Comparison of ENCODE assay signal across 8 cellular contexts in genomic region chr2:177758591-177759371, GRCh38.
DNase-seq lines count a peak whose midpoint lies in the region; ATAC-seq, FAIRE-seq and TF ChIP-seq lines count a peak whose summit lies in the region.

No MANE protein-coding gene starts in this region.

- no peak overlapping the region for H3K27ac ChIP-seq in left ventricle myocardium inferior (replicated peaks)

- in situ Hi-C loops in KBM-7 (cut with MboI; ENCODE audit: low pct_unique_long_range_greater_than_20kb, low sequenced_read_pairs), result no loop called here

- ATAC-seq in stimulated activated naive B cell treated with anti-CD40 and anti-IgM and Interleukin-4, amounts not matched to agents 10 μg/mL and 1 μg/mL and 100 μg/mL, for 72 hours (replicated peaks), result no peak
- ATAC-seq in HG02642 (IDR thresholded peaks at IDR 0.05; ENCODE audit: poor library complexity, unreplicated experiment), result no peak

- POLR2A ChIA-PET in Caco-2 (lab: Charles Lee), result no interaction called here

- H3K36me3 Mint-ChIP-seq in Caco-2 (ENCODE audit: insufficient read depth, unreplicated experiment), result no peaks in the 10 kb centered on the region
- H3K36me3 Mint-ChIP-seq in stimulated activated naive B cell treated with anti-CD40 and anti-IgM and Interleukin-4, amounts not matched to agents 10 μg/mL and 1 μg/mL and 100 μg/mL, for 72 hours, result no peaks in the 10 kb centered on the region

- TF ChIP-seq CTCF in Caco-2 (IDR thresholded peaks at IDR 0.05; ENCODE audit: insufficient read depth in 1 of 2, low read depth in 1 of 2, low read length in 1 of 2, severe bottlenecking in 1 of 2, unreplicated experiment in 1 of 2), result peak; percentile 54 to 65
- TF ChIP-seq CTCF in left ventricle myocardium inferior (IDR thresholded peaks at IDR 0.05; ENCODE audit: borderline replicate concordance), result peak; percentile 65

- H3K27me3 ChIP-seq in Caco-2 (replicated peaks; ENCODE audit: control insufficient read depth, insufficient read depth, low read length), result no peaks in the 10 kb centered on the region; the same call in 1 of the 2 replicates
- no peaks in the 10 kb centered on the region for H3K27me3 ChIP-seq in left ventricle myocardium inferior (ENCODE audit: low read depth)

- H3K36me3 ChIP-seq in Caco-2 (ENCODE audit: control insufficient read depth, insufficient read depth, low read length) (no peaks in the 10 kb centered on the region), left ventricle myocardium inferior (no peaks in the 10 kb centered on the region)

- no TSS peak for BruUV-seq in Caco-2 (replicated peaks; lab: Mats Ljungman, UMichigan)

- H3K27me3 Mint-ChIP-seq in Caco-2 (ENCODE audit: insufficient read depth, unreplicated experiment), result peaks cover 12% of the 10 kb centered on the region
- peaks cover 12 to 13% of the 10 kb centered on the region in 2 donors for H3K27me3 Mint-ChIP-seq in stimulated activated naive B cell treated with anti-CD40 and anti-IgM and Interleukin-4, amounts not matched to agents 10 μg/mL and 1 μg/mL and 100 μg/mL, for 72 hours

- peak in 1 of 2 experiments; percentile 60 for DNase-seq in Caco-2
- DNase-seq in KBM-7, result peak; percentile 28
- no peak for DNase-seq in left ventricle myocardium inferior
- DNase-seq in skeletal muscle cell (ENCODE audit: low read depth), result peak; percentile 26
- no peak for DNase-seq in stimulated activated naive B cell treated with anti-CD40 and anti-IgM and Interleukin-4, amounts not matched to agents 10 μg/mL and 1 μg/mL and 100 μg/mL, for 72 hours
- DNase-seq in NK-92 treated with Interleukin-12 subunit alpha and Interleukin-12 subunit beta, amount 100 ng/mL, for 24 hours (lab: John Stamatoyannopoulos, UW), result no peak

- H3K4me3 Mint-ChIP-seq in Caco-2 (ENCODE audit: unreplicated experiment), result no peak overlapping the region
- no peak overlapping the region for H3K4me3 Mint-ChIP-seq in stimulated activated naive B cell treated with anti-CD40 and anti-IgM and Interleukin-4, amounts not matched to agents 10 μg/mL and 1 μg/mL and 100 μg/mL, for 72 hours

- H3K4me1 Mint-ChIP-seq in Caco-2 (ENCODE audit: low read depth, unreplicated experiment), result peaks cover 9% of the 10 kb centered on the region
- peaks cover 8 to 16% of the 10 kb centered on the region in 2 donors for H3K4me1 Mint-ChIP-seq in stimulated activated naive B cell treated with anti-CD40 and anti-IgM and Interleukin-4, amounts not matched to agents 10 μg/mL and 1 μg/mL and 100 μg/mL, for 72 hours

- H3K27ac Mint-ChIP-seq in Caco-2 (ENCODE audit: unreplicated experiment), result no peak overlapping the region
- H3K27ac Mint-ChIP-seq in stimulated activated naive B cell treated with anti-CD40 and anti-IgM and Interleukin-4, amounts not matched to agents 10 μg/mL and 1 μg/mL and 100 μg/mL, for 72 hours, result no peak overlapping the region

- intact Hi-C loops in Caco-2 (cut with micrococcal nuclease; ENCODE audit: unreplicated experiment), result loop anchor here (1.0 to 5.0 kb wide), 6 partner anchors 34 to 611 kb away; no protein-coding TSS in a partner anchor
- intact Hi-C loops in left ventricle myocardium inferior (cut with micrococcal nuclease), result loop anchor here (10.0 kb wide), 1 partner anchor 594 kb away; no protein-coding TSS in a partner anchor

- H3K9me3 ChIP-seq in Caco-2, result no peaks in the 10 kb centered on the region
- no peaks in the 10 kb centered on the region for H3K9me3 ChIP-seq in left ventricle myocardium inferior (replicated peaks)

- FAIRE-seq in TTC549 (lab: Jason Lieb, UNC), result peak; percentile 98

- peaks cover 12% of the 10 kb centered on the region for H3K4me1 ChIP-seq in Caco-2
- peaks cover 27% of the 10 kb centered on the region for H3K4me1 ChIP-seq in left ventricle myocardium inferior

- no peak overlapping the region for H3K4me3 ChIP-seq in Caco-2 (ENCODE audit: low read depth, low read length)
- H3K4me3 ChIP-seq in left ventricle myocardium inferior, result no peak overlapping the region
- no peak overlapping the region for H3K4me3 ChIP-seq in skeletal muscle cell (ENCODE audit: low read depth, low read length)

- CTCF ChIA-PET in Caco-2 (lab: Charles Lee), result interaction anchor here (0.6 kb wide), 1 partner anchor 269 kb away, joined by 4 read pairs; no protein-coding TSS in a partner anchor

- H3K9me3 Mint-ChIP-seq in Caco-2 (ENCODE audit: unreplicated experiment), result no peaks in the 10 kb centered on the region
- no peaks in the 10 kb centered on the region for H3K9me3 Mint-ChIP-seq in stimulated activated naive B cell treated with anti-CD40 and anti-IgM and Interleukin-4, amounts not matched to agents 10 μg/mL and 1 μg/mL and 100 μg/mL, for 72 hours

Comparison
In these comparisons a context has a peak if more than half of its experiments do, and no peak if none do; other contexts are left out.
1. DNase-seq: peak in KBM-7 (single experiment) and skeletal muscle cell (single experiment); none in left ventricle myocardium inferior (single experiment), stimulated activated naive B cell treated with anti-CD40 and anti-IgM and Interleukin-4, amounts not matched to agents 10 μg/mL and 1 μg/mL and 100 μg/mL, for 72 hours (single experiment) and NK-92 treated with Interleukin-12 subunit alpha and Interleukin-12 subunit beta, amount 100 ng/mL, for 24 hours (single experiment).